ENCODE assay signal across 13 cellular contexts in genomic region chr1:225871374-225872074, GRCh38. TPM values are rescaled to one million over a fixed set of nuclear protein-coding genes. Genes with fewer than 3 reads are reported as not detected.
DNase-seq lines count a peak whose midpoint lies in the region; ATAC-seq and TF ChIP-seq lines count a peak whose summit lies in the region.
"Had no signal": no experiment of that assay in that cellular context is flagged by ENCODE, and none has a peak within 500 bp of the region (broad histone marks: within the 10 kb centered on the region; RNA-seq: fewer than 3 reads in every experiment).

No MANE protein-coding gene starts in this region.

- no peaks in the 10 kb centered on the region for H3K27me3 Mint-ChIP-seq in activated T-helper 17 cell treated with anti-CD3 and anti-CD28 coated beads, Interleukin-2, amount 50 U/mL, for 72 hours
- H3K27me3 Mint-ChIP-seq in neural crest cell (ENCODE audit: low read depth): no peaks in the 10 kb centered on the region

- TF ChIP-seq CTCF in neural crest cell (conservative IDR thresholded peaks at IDR 0.05) (no peak), omental fat pad (IDR thresholded peaks at IDR 0.05) (no peak)

- peak; percentile 49 for DNase-seq in NCI-H1105 treated with DMSO at 0.1 percent for 48 hours (lab: John Stamatoyannopoulos, UW)
- no peak for DNase-seq in NCI-H1105 (lab: John Stamatoyannopoulos, UW)
- peak; percentile 77 for DNase-seq in NCI-H2081 treated with DMSO at 0.1 percent for 48 hours (lab: John Stamatoyannopoulos, UW)
- DNase-seq in neural crest cell (ENCODE audit: low read depth, low spot score): no peak
- no peak for DNase-seq in omental fat pad (ENCODE audit: low spot score)
- no peak for DNase-seq in activated gamma-delta T cell treated with Interleukin-2 at 50 U/mL for 16 hours
- no peak for DNase-seq in RPMI8226
- DNase-seq: NCI-H524 treated with DMSO at 0.1 percent for 48 hours; stimulated activated CD8-positive, alpha-beta memory T cell treated with anti-CD3 and anti-CD28 coated beads, Interleukin-4, amount 100 ng/mL, for 48 hours; T-helper 1 cell had no signal

- H3K36me3 Mint-ChIP-seq in activated T-helper 17 cell treated with anti-CD3 and anti-CD28 coated beads, Interleukin-2, amount 50 U/mL, for 72 hours (ENCODE audit: low read depth): peaks cover 100% of the 10 kb centered on the region
- no peaks in the 10 kb centered on the region for H3K36me3 Mint-ChIP-seq in neural crest cell (ENCODE audit: low read depth)

- no peaks in the 10 kb centered on the region for H3K9me3 Mint-ChIP-seq in activated T-helper 17 cell treated with anti-CD3 and anti-CD28 coated beads, Interleukin-2, amount 50 U/mL, for 72 hours
- H3K9me3 Mint-ChIP-seq in neural crest cell: no peaks in the 10 kb centered on the region

- peak overlapping the region; percentile 59 for H3K27ac Mint-ChIP-seq in activated T-helper 17 cell treated with anti-CD3 and anti-CD28 coated beads, Interleukin-2, amount 50 U/mL, for 72 hours
- peak overlapping the region; percentile 20 for H3K27ac Mint-ChIP-seq in neural crest cell (ENCODE audit: unreplicated experiment)

- peaks cover 46% of the 10 kb centered on the region for H3K4me1 Mint-ChIP-seq in activated T-helper 17 cell treated with anti-CD3 and anti-CD28 coated beads, Interleukin-2, amount 50 U/mL, for 72 hours
- H3K4me1 Mint-ChIP-seq in neural crest cell: no peaks in the 10 kb centered on the region

- ATAC-seq in activated T-helper 17 cell treated with anti-CD3 and anti-CD28 coated beads, Interleukin-2, amount 50 U/mL, for 72 hours (replicated peaks): peak; percentile 82
- no peak for ATAC-seq in omental fat pad (ENCODE audit: low FRiP score)

- H3K4me3 Mint-ChIP-seq in activated T-helper 17 cell treated with anti-CD3 and anti-CD28 coated beads, Interleukin-2, amount 50 U/mL, for 72 hours: peak overlapping the region; percentile 25
- H3K4me3 Mint-ChIP-seq in neural crest cell: no peak overlapping the region

RNA-seq across cellular contexts. Expression of gene TMEM63A, which starts 10.7 kb away (rescaled TPM):
- 100 to 1,000 TPM in 1 of 2 donors, 10 to 100 TPM in 1; 74.9 to 242 TPM for total RNA-seq in activated T-helper 17 cell treated with anti-CD3 and anti-CD28 coated beads, Interleukin-2, amount 50 U/mL, for 72 hours
- total RNA-seq in neural crest cell: 24.8 and 29.3 TPM in 2 replicates
- total RNA-seq in omental fat pad: 10 to 100 TPM; 27.6 to 93.3 (median 41.5) TPM

RNA-seq across cellular contexts. Expression of gene LEFTY1, which starts 17.4 kb away (rescaled TPM):
- total RNA-seq in activated T-helper 17 cell treated with anti-CD3 and anti-CD28 coated beads, Interleukin-2, amount 50 U/mL, for 72 hours: not detected
- 0.65 TPM in 1 of 2 replicates, not detected in the other for total RNA-seq in neural crest cell
- total RNA-seq in omental fat pad: under 1 TPM in 1 of 4 donors, not detected in 3; 0.44 TPM
- total RNA-seq: activated CD8-positive, alpha-beta memory T cell treated with anti-CD3 and anti-CD28 coated beads for 36 hours; ascending aorta had no signal

RNA-seq across cellular contexts. Expression of gene PYCR2, which starts 52.5 kb away (rescaled TPM):
- 100 to 1,000 TPM in 1 of 2 donors, 10 to 100 TPM in 1; 63.2 to 105 TPM for total RNA-seq in activated T-helper 17 cell treated with anti-CD3 and anti-CD28 coated beads, Interleukin-2, amount 50 U/mL, for 72 hours
- total RNA-seq in neural crest cell (54.8 and 59.9 TPM in 2 replicates), omental fat pad (10 to 100 TPM; 33.5 to 52.6 (median 45.6) TPM)

Comparison
In these comparisons a context has a peak if more than half of its experiments do, and no peak if none do; other contexts are left out.
1. DNase-seq: peak in NCI-H1105 treated with DMSO at 0.1 percent for 48 hours (single experiment) and NCI-H2081 treated with DMSO at 0.1 percent for 48 hours (single experiment); none in NCI-H1105 (single experiment), neural crest cell (single experiment), omental fat pad (single experiment), activated gamma-delta T cell treated with Interleukin-2 at 50 U/mL for 16 hours (single experiment) and RPMI8226 (single experiment).